In the genomic region with DNA sequence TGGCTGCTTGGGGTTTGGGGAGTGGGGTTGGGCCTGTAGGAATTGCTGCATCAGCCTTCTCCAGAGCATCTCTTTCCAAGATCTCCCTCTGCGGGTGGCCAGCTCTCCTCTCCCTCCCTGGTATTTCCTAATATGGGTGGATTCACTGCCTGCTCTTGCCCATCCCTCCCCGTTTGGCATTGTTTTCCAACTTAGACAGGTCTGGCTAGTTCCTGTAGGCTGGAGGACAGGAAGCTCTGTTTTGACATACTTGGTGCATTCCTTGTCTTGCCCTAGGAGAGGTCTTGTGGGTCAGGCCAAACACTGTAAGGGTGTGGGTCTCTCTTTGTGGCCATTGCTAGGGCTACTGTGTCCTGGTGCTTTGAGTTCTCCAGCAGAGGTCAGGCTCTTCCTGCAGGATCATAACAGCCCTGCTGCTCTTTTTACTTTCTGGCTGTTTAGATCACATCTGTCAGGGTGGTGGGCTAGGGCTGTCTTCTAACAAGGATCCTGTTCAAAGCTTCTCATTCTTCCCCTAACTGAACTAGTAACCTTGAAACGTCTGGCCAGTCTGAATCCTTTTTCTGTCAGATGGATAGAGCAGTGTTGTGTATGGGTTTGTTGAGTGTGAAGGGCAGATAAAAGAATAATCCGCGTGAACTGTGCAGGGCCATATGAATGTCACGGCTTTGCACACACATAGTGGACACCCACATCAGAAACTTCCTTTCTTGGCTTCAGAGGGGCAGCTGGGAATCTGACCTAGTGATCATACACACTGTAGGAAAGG, we compare ENCODE assay signal across 8 cellular contexts. TPM values are rescaled to one million over a fixed set of nuclear protein-coding genes. Genes with fewer than 3 reads are reported as not detected.
DNase-seq lines count a peak whose midpoint lies in the region; ATAC-seq and TF ChIP-seq lines count a peak whose summit lies in the region.

No MANE protein-coding gene starts in this region.

- H3K9me2 ChIP-seq in GM23338 (ENCODE audit: insufficient read depth) (no peaks in the 10 kb centered on the region), Karpas-422 (replicated peaks; ENCODE audit: insufficient read depth, low read length) (no peaks in the 10 kb centered on the region)

- H3F3A ChIP-seq in GM23338 (replicated peaks; ENCODE audit: low read depth), result peaks cover 32% of the 10 kb centered on the region; the same call in 1 of the 2 replicates

- no peak overlapping the region; the same call in 2 of the 3 replicates for H3K4me3 Mint-ChIP-seq in GM23338
- no peak overlapping the region for H3K4me3 Mint-ChIP-seq in activated naive CD8-positive, alpha-beta T cell treated with anti-CD3 and anti-CD28 coated beads, Interleukin-2, amount 10 ng/mL, durations not matched to agents 7 days and 5 days

- H2AFZ ChIP-seq in GM23338 (no peak overlapping the region), Karpas-422 (ENCODE audit: low read length) (no peak overlapping the region)

- H3K4me3 ChIP-seq in GM23338 (no peak overlapping the region), skin epidermis (no peak overlapping the region), Karpas-422 (ENCODE audit: low read length) (no peak overlapping the region)

- peaks cover 5% of the 10 kb centered on the region for H3K27me3 Mint-ChIP-seq in GM23338 (ENCODE audit: insufficient read depth, low read depth, poor library complexity)
- no peaks in the 10 kb centered on the region for H3K27me3 Mint-ChIP-seq in activated naive CD8-positive, alpha-beta T cell treated with anti-CD3 and anti-CD28 coated beads, Interleukin-2, amount 10 ng/mL, durations not matched to agents 7 days and 5 days

- POLR2A ChIA-PET in activated naive CD8-positive, alpha-beta T cell treated with anti-CD3 and anti-CD28 coated beads, Interleukin-2, amount 10 ng/mL, durations not matched to agents 7 days and 5 days (lab: Charles Lee), result interaction anchor here (2.3 kb wide), 1 partner anchor 8 kb away, joined by 9 read pairs; no protein-coding TSS in a partner anchor

- H3K79me2 ChIP-seq in GM23338 (replicated peaks; ENCODE audit: insufficient read depth) (peaks cover 13% of the 10 kb centered on the region), Karpas-422 (ENCODE audit: low read length) (peaks cover 12% of the 10 kb centered on the region)

- H3K4me1 ChIP-seq in GM23338 (ENCODE audit: insufficient read depth), result no peaks in the 10 kb centered on the region
- H3K4me1 ChIP-seq in Karpas-422 (ENCODE audit: low read length), result no peaks in the 10 kb centered on the region

- peak; percentile 55 for DNase-seq in GM23338 (ENCODE audit: low spot score)
- no peak for DNase-seq in activated naive CD8-positive, alpha-beta T cell treated with anti-CD3 and anti-CD28 coated beads, Interleukin-2, amount 10 ng/mL, durations not matched to agents 7 days and 5 days
- DNase-seq in hippocampal formation (lab: John Stamatoyannopoulos, UW), result peak; percentile 44 to 49
- DNase-seq in Karpas-422, result no peak
- no peak for DNase-seq in NCI-H2029 (lab: John Stamatoyannopoulos, UW)
- DNase-seq in NCI-H446 treated with DMSO at 0.1 percent for 48 hours (lab: John Stamatoyannopoulos, UW), result no peak

- H3K9ac ChIP-seq in Karpas-422 (ENCODE audit: low read length), result no peak overlapping the region

- peak overlapping the region; percentile 66 for H3K27ac Mint-ChIP-seq in GM23338
- H3K27ac Mint-ChIP-seq in activated naive CD8-positive, alpha-beta T cell treated with anti-CD3 and anti-CD28 coated beads, Interleukin-2, amount 10 ng/mL, durations not matched to agents 7 days and 5 days, result peak overlapping the region; percentile 24

- H3K36me3 Mint-ChIP-seq in GM23338 (ENCODE audit: low read depth), result peaks cover 73% of the 10 kb centered on the region
- peaks cover 26% of the 10 kb centered on the region for H3K36me3 Mint-ChIP-seq in activated naive CD8-positive, alpha-beta T cell treated with anti-CD3 and anti-CD28 coated beads, Interleukin-2, amount 10 ng/mL, durations not matched to agents 7 days and 5 days

- no peaks in the 10 kb centered on the region for H3K9me3 ChIP-seq in Karpas-422 (ENCODE audit: low read length)

- H3K4me2 ChIP-seq in GM23338 (no peak overlapping the region), Karpas-422 (ENCODE audit: low read depth, low read length, poor library complexity, severe bottlenecking) (no peak overlapping the region)

- peaks cover 3% of the 10 kb centered on the region; the same call in 2 of the 3 replicates for H3K4me1 Mint-ChIP-seq in GM23338
- peaks cover 13% of the 10 kb centered on the region for H3K4me1 Mint-ChIP-seq in activated naive CD8-positive, alpha-beta T cell treated with anti-CD3 and anti-CD28 coated beads, Interleukin-2, amount 10 ng/mL, durations not matched to agents 7 days and 5 days

- H3K27me3 ChIP-seq in GM23338 (ENCODE audit: insufficient read depth), result no peaks in the 10 kb centered on the region
- H3K27me3 ChIP-seq in Karpas-422 (ENCODE audit: low read length), result no peaks in the 10 kb centered on the region

- no peaks in the 10 kb centered on the region; the same call in 2 of the 3 replicates for H3K9me3 Mint-ChIP-seq in GM23338
- no peaks in the 10 kb centered on the region for H3K9me3 Mint-ChIP-seq in activated naive CD8-positive, alpha-beta T cell treated with anti-CD3 and anti-CD28 coated beads, Interleukin-2, amount 10 ng/mL, durations not matched to agents 7 days and 5 days

- H3K36me3 ChIP-seq in GM23338 (ENCODE audit: insufficient read depth) (peaks cover 34% of the 10 kb centered on the region), Karpas-422 (ENCODE audit: insufficient read depth, low read length) (peaks cover 21% of the 10 kb centered on the region)

- peak overlapping the region; percentile 78; the same call in 1 of the 2 replicates for H3K27ac ChIP-seq in GM23338 (ENCODE audit: low read depth)
- peak overlapping the region; percentile 3 to 85 (median 74) for H3K27ac ChIP-seq in skin epidermis
- H3K27ac ChIP-seq in Karpas-422 (ENCODE audit: low read length), result no peak overlapping the region

- H4K20me1 ChIP-seq in GM23338 (replicated peaks; ENCODE audit: insufficient read depth), result peaks cover 9% of the 10 kb centered on the region
- peaks cover 6% of the 10 kb centered on the region; the same call in 1 of the 2 replicates for H4K20me1 ChIP-seq in Karpas-422 (ENCODE audit: insufficient read depth, low read depth, low read length)

- peak; percentile 88 for ATAC-seq in GM23338
- ATAC-seq in activated naive CD8-positive, alpha-beta T cell treated with anti-CD3 and anti-CD28 coated beads, Interleukin-2, amount 10 ng/mL, durations not matched to agents 7 days and 5 days (ENCODE audit: low read depth), result no peak
- no peak for ATAC-seq in GM21825 (IDR thresholded peaks at IDR 0.05; ENCODE audit: unreplicated experiment)

- TF ChIP-seq CTCF in GM23338 (conservative IDR thresholded peaks at IDR 0.05; ENCODE audit: low read depth in 2 of 2), result peak; percentile 34 to 58

TF ChIP-seq in GM23338, 12 proteins besides CTCF, POLR2A, EP300 and RAD21 (continues in another document):
- no peak for TF ChIP-seq POLR2AphosphoS5 (IDR thresholded peaks at IDR 0.05; ENCODE audit: low read depth)
- no peak for TF ChIP-seq REST (IDR thresholded peaks at IDR 0.05; ENCODE audit: unreplicated experiment)
- TF ChIP-seq NANOG (IDR thresholded peaks at IDR 0.05; ENCODE audit: borderline replicate concordance), result no peak
- TF ChIP-seq EZH2phosphoT487 (IDR thresholded peaks at IDR 0.05; ENCODE audit: unreplicated experiment), result no peak
- TF ChIP-seq ZNF114 (CRISPR knock-in tag; IDR thresholded peaks at IDR 0.05), result no peak
- TF ChIP-seq STAT1 (IDR thresholded peaks at IDR 0.05; ENCODE audit: unreplicated experiment), result no peak

RNA-seq across cellular contexts. Expression of gene MICALL1, which starts 18.3 kb away (rescaled TPM):
- total RNA-seq in GM23338 (2014; rRNA removed; shearing (Covaris generic)), result 33.1 and 34.8 TPM in 2 replicates
- polyA plus RNA-seq in GM23338 (2016; fragmentation: Nextera tagmentation; extraction: Ambion mirVana), result 4.8 and 5.9 TPM in 2 replicates
- 10 to 100 TPM; 27.9 to 31.3 TPM for total RNA-seq in activated naive CD8-positive, alpha-beta T cell treated with anti-CD3 and anti-CD28 coated beads, Interleukin-2, amount 10 ng/mL, durations not matched to agents 7 days and 5 days
- total RNA-seq in Karpas-422 (2014; rRNA removed; shearing (Covaris generic); ENCODE audit: low replicate concordance), result 14.3 and 25.2 TPM in 2 replicates

RNA-seq across cellular contexts. Expression of gene EIF3L, which starts 38.6 kb away (rescaled TPM):
- total RNA-seq in GM23338 (2014; rRNA removed; shearing (Covaris generic)), result 420 and 459 TPM in 2 replicates
- polyA plus RNA-seq in GM23338 (2016; fragmentation: Nextera tagmentation; extraction: Ambion mirVana), result 430 and 466 TPM in 2 replicates
- total RNA-seq in activated naive CD8-positive, alpha-beta T cell treated with anti-CD3 and anti-CD28 coated beads, Interleukin-2, amount 10 ng/mL, durations not matched to agents 7 days and 5 days, result 100 to 1,000 TPM; 328 to 368 TPM
- 363 and 488 TPM in 2 replicates for total RNA-seq in Karpas-422 (2014; rRNA removed; shearing (Covaris generic); ENCODE audit: low replicate concordance)

RNA-seq across cellular contexts. Expression of gene ANKRD54, which starts 43.7 kb away (rescaled TPM):
- total RNA-seq in GM23338 (2014; rRNA removed; shearing (Covaris generic)), result 13.0 and 13.6 TPM in 2 replicates
- polyA plus RNA-seq in GM23338 (2016; fragmentation: Nextera tagmentation; extraction: Ambion mirVana), result 14.0 and 14.1 TPM in 2 replicates
- 10 to 100 TPM; 22.2 to 23.3 TPM for total RNA-seq in activated naive CD8-positive, alpha-beta T cell treated with anti-CD3 and anti-CD28 coated beads, Interleukin-2, amount 10 ng/mL, durations not matched to agents 7 days and 5 days
- total RNA-seq in Karpas-422 (2014; rRNA removed; shearing (Covaris generic); ENCODE audit: low replicate concordance), result 25.6 and 30.1 TPM in 2 replicates

Comparison
In these comparisons a context has a peak if more than half of its experiments do, and no peak if none do; other contexts are left out.
1. DNase-seq: peak in GM23338 (single experiment) and hippocampal formation (2 of 2); none in activated naive CD8-positive, alpha-beta T cell treated with anti-CD3 and anti-CD28 coated beads, Interleukin-2, amount 10 ng/mL, durations not matched to agents 7 days and 5 days (single experiment), Karpas-422 (single experiment), NCI-H2029 (single experiment) and NCI-H446 treated with DMSO at 0.1 percent for 48 hours (single experiment).